1 cellular context compared by ENCODE assay signal in genomic region chr1:221162352-221162751, GRCh38.
TF ChIP-seq lines count a peak whose summit lies in the region.

No MANE protein-coding gene starts in this region.

TF ChIP-seq in HEK293, 187 proteins besides CTCF, POLR2A, EP300 and RAD21 (continued from another document):
- TF ChIP-seq GFI1B (tag by site-specific recombination; IDR thresholded peaks at IDR 0.05) (0 out of 2 replicates have a peak, but pooled peaks have one; percentile 4), ZBTB44 (tag by site-specific recombination; IDR thresholded peaks at IDR 0.05) (peak; percentile 21; the same call in 1 of the 2 replicates), ZBTB26 (tag by site-specific recombination; optimal IDR thresholded peaks at IDR 0.05) (no peak), ZNF501 (tag by site-specific recombination; IDR thresholded peaks at IDR 0.05) (no peak), PRDM6 (tag by site-specific recombination; IDR thresholded peaks at IDR 0.05) (peak; percentile 37; the same call in 1 of the 2 replicates), ZNF223 (tag by site-specific recombination; IDR thresholded peaks at IDR 0.05) (no peak), ZNF664 (tag by site-specific recombination; IDR thresholded peaks at IDR 0.05) (no peak), ZNF530 (tag by site-specific recombination; IDR thresholded peaks at IDR 0.05; ENCODE audit: low read depth) (no peak)
